Comparison of ENCODE assay signal across 14 cellular contexts in the genomic region with DNA sequence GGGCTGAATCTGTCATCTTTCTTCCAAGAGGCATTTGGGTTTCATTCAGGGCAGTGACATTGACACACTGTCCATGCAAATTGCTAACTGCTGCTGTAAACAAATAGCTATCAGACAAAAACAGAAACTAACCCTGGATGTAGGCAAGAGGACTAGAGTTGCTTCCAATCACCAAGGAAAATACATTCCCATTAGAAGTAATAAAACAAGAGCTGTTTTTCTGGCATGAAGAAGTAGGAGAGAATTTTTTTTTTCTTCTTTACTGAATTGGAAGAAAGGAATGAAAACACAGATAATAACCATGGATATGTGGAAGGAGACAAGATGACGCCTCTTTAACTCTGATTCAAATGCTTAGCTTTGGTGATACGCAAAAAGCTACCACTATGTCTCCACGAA. TPM values are rescaled to one million over a fixed set of nuclear protein-coding genes. Genes with fewer than 3 reads are reported as not detected.
DNase-seq lines count a peak whose midpoint lies in the region; ATAC-seq and TF ChIP-seq lines count a peak whose summit lies in the region.
"Had no signal": no experiment of that assay in that cellular context is flagged by ENCODE, and none has a peak within 500 bp of the region (broad histone marks: within the 10 kb centered on the region; RNA-seq: fewer than 3 reads in every experiment).

No MANE protein-coding gene starts in this region.

- peak overlapping the region; percentile 74 for H3K4me3 Mint-ChIP-seq in HFFc6
- H3K4me3 Mint-ChIP-seq in chondrocyte (ENCODE audit: unreplicated experiment), result no peak overlapping the region

- H3K27me3 Mint-ChIP-seq in HFFc6 (ENCODE audit: insufficient read depth), result peaks cover 2% of the 10 kb centered on the region
- H3K27me3 Mint-ChIP-seq in chondrocyte (ENCODE audit: low read depth), result no peaks in the 10 kb centered on the region

- DNase-seq in HFFc6 (no peak), chondrocyte (ENCODE audit: low spot score) (no peak), left lung (no peak), tibial artery (no peak), D341Med (ENCODE audit: low spot score) (no peak), A673 (ENCODE audit: low spot score) (no peak)
- DNase-seq: activated CD4-positive, alpha-beta T cell treated with anti-CD3 and anti-CD28 coated beads for 48 hours; Calu3; erythroblast; PC-3; substantia nigra had no signal

- H3K36me3 Mint-ChIP-seq in HFFc6 (ENCODE audit: low read depth) (peaks cover 5% of the 10 kb centered on the region; the same call in 1 of the 2 replicates), chondrocyte (ENCODE audit: low read depth) (no peaks in the 10 kb centered on the region)

- ATAC-seq in left lung (peak; percentile 63), HG03469 (IDR thresholded peaks at IDR 0.05; ENCODE audit: unreplicated experiment) (no peak)
- ATAC-seq: PC-3 had no signal

- H3K4me3 ChIP-seq in left lung (no peak overlapping the region), tibial artery (no peak overlapping the region), A673 (ENCODE audit: low read depth, low read length, poor library complexity, severe bottlenecking) (no peak overlapping the region)
- H3K4me3 ChIP-seq: cardiac muscle cell had no signal

- TF ChIP-seq CTCF in HFFc6 (IDR thresholded peaks at IDR 0.05) (no peak), chondrocyte (IDR thresholded peaks at IDR 0.05) (no peak), left lung (IDR thresholded peaks at IDR 0.05) (no peak), tibial artery (IDR thresholded peaks at IDR 0.05) (no peak), A673 (conservative IDR thresholded peaks at IDR 0.05; ENCODE audit: low read depth, low read length) (no peak)

- intact Hi-C loops in left lung (cut with DNase I), result no loop called here
- intact Hi-C loops in tibial artery (cut with DNase I; ENCODE audit: low total_unique reads), result no loop called here
- intact Hi-C loops in A673 (cut with micrococcal nuclease; ENCODE audit: unreplicated experiment), result no loop called here

- CTCF ChIA-PET in A673 (lab: Charles Lee), result no interaction called here

- H3K9me3 Mint-ChIP-seq in HFFc6 (no peaks in the 10 kb centered on the region), chondrocyte (ENCODE audit: low read depth) (no peaks in the 10 kb centered on the region)

- H3K27me3 ChIP-seq in left lung, result no peaks in the 10 kb centered on the region
- no peaks in the 10 kb centered on the region for H3K27me3 ChIP-seq in tibial artery
- H3K27me3 ChIP-seq in A673 (replicated peaks; ENCODE audit: insufficient read depth, low read depth, low read length, poor library complexity), result no peaks in the 10 kb centered on the region
- H3K27me3 ChIP-seq: cardiac muscle cell had no signal

- H3K9me3 ChIP-seq in left lung, result no peaks in the 10 kb centered on the region
- H3K9me3 ChIP-seq in tibial artery, result no peaks in the 10 kb centered on the region
- no peaks in the 10 kb centered on the region for H3K9me3 ChIP-seq in A673 (ENCODE audit: low read depth, low read length, poor library complexity, severe bottlenecking)

- H3K27ac ChIP-seq in left lung (peak overlapping the region; percentile 49 to 62), tibial artery (peak overlapping the region; percentile 61), A673 (ENCODE audit: low read depth, low read length, poor library complexity, severe bottlenecking) (no peak overlapping the region)
- H3K27ac ChIP-seq: cardiac muscle cell had no signal

- H3K27ac Mint-ChIP-seq in HFFc6 (peak overlapping the region; percentile 85), chondrocyte (ENCODE audit: unreplicated experiment) (peak overlapping the region; percentile 63)

- no TSS peak for BruUV-seq in A673 (replicated peaks; lab: Mats Ljungman, UMichigan)

- peaks cover 0 to 9% of the 10 kb centered on the region in 2 donors for H3K36me3 ChIP-seq in left lung
- H3K36me3 ChIP-seq in tibial artery, result peaks cover 4 to 8% (median 8%) of the 10 kb centered on the region in 3 donors
- no peaks in the 10 kb centered on the region for H3K36me3 ChIP-seq in A673 (ENCODE audit: insufficient read depth, low read length, poor library complexity, severe bottlenecking)
- H3K36me3 ChIP-seq: cardiac muscle cell had no signal

- H3K4me1 Mint-ChIP-seq in HFFc6 (ENCODE audit: low read depth), result peaks cover 26% of the 10 kb centered on the region
- peaks cover 21% of the 10 kb centered on the region for H3K4me1 Mint-ChIP-seq in chondrocyte (ENCODE audit: low read depth)

- POLR2A ChIA-PET in A673 (lab: Charles Lee; ENCODE audit: low non-redundant PET), result no interaction called here

- H3K4me1 ChIP-seq in left lung, result no peaks in the 10 kb centered on the region
- H3K4me1 ChIP-seq in tibial artery, result peaks cover 0 to 16% (median 2%) of the 10 kb centered on the region in 4 donors
- H3K4me1 ChIP-seq in A673 (ENCODE audit: insufficient read depth, low read length, poor library complexity, severe bottlenecking), result no peaks in the 10 kb centered on the region

RNA-seq across cellular contexts. Expression of a gene that starts 58.9 kb away (rescaled TPM):
- total RNA-seq in HFFc6 (2021; fragmentation: NEBNext Ultra II Directional; extraction: Animal tissue kit (Norgen Biotek cat#: 25700)), result 10 to 100 TPM in 3 of 6 experiments, 1 to 10 TPM in 3; 5.3 to 12.2 (median 10.0) TPM
- total RNA-seq in chondrocyte (4.9 to 41.0 TPM (median 37.9 TPM) in 3 replicates), left lung (1 to 10 TPM in 1 of 2 donors, under 1 TPM in 1; 0.50 to 1.0 TPM), A673 (2021) (0.31 and 0.32 TPM in 2 replicates)
- total RNA-seq: Calu3; cardiac muscle cell; T-helper 1 cell treated with Interleukin-12 subunit alpha and Interleukin-12 subunit beta and Interleukin-4 antibody, amounts not matched to agents 30 ng/mL and 1 ng/mL, for 36 hours had no signal
